In genomic region chr4:119041951-119042560, GRCh38 we compare ENCODE assay signal across 8 cellular contexts.
A peak's percentile ranks its signal among the peaks of the same experiment; 100 is the strongest.
DNase-seq lines count a peak whose midpoint lies in the region; ATAC-seq and TF ChIP-seq lines count a peak whose summit lies in the region.

No MANE protein-coding gene starts in this region.

- no peaks in the 10 kb centered on the region for H3K36me3 Mint-ChIP-seq in naive thymus-derived CD4-positive, alpha-beta T cell

- H3K4me1 ChIP-seq in naive thymus-derived CD4-positive, alpha-beta T cell (ENCODE audit: control insufficient read depth in 2 of 2, insufficient read depth in 2 of 2, low read length in 2 of 2), result no peaks in the 10 kb centered on the region
- H3K4me1 ChIP-seq in testis, result peaks cover 41% of the 10 kb centered on the region

- POLR2A ChIA-PET in naive thymus-derived CD4-positive, alpha-beta T cell (lab: Charles Lee), result interaction anchor here (0.7 kb wide), 1 partner anchor 184 kb away, joined by 3 read pairs; no protein-coding TSS in a partner anchor

- CTCF ChIA-PET in naive thymus-derived CD4-positive, alpha-beta T cell (lab: Charles Lee), result interaction anchor here (0.7 to 3.9 kb wide), 13 partner anchors 12 to 1009 kb away, joined by 3 to 29 read pairs (median 3); partner anchors contain the start of gene USP53

- peaks cover 0 to 12% (median 0%) of the 10 kb centered on the region in 7 donors for H3K4me1 Mint-ChIP-seq in naive thymus-derived CD4-positive, alpha-beta T cell

- H3K27ac Mint-ChIP-seq in naive thymus-derived CD4-positive, alpha-beta T cell, result no peak overlapping the region

- H3K9me3 Mint-ChIP-seq in naive thymus-derived CD4-positive, alpha-beta T cell, result no peaks in the 10 kb centered on the region

- H3K36me3 ChIP-seq in naive thymus-derived CD4-positive, alpha-beta T cell (ENCODE audit: control insufficient read depth in 2 of 3, insufficient read depth in 3 of 3, low read length in 3 of 3), result no peaks in the 10 kb centered on the region
- H3K36me3 ChIP-seq in testis (ENCODE audit: low read depth, missing control alignments), result no peaks in the 10 kb centered on the region

- H3K4me3 Mint-ChIP-seq in naive thymus-derived CD4-positive, alpha-beta T cell, result peak overlapping the region in 1 of 10 donors; percentile 25

- no peaks in the 10 kb centered on the region for H3K9me3 ChIP-seq in naive thymus-derived CD4-positive, alpha-beta T cell (ENCODE audit: control insufficient read depth in 2 of 3, low read length in 3 of 3)
- H3K9me3 ChIP-seq in testis, result no peaks in the 10 kb centered on the region

- H3K27ac ChIP-seq in naive thymus-derived CD4-positive, alpha-beta T cell (ENCODE audit: low read depth, low read length), result no peak overlapping the region
- peak overlapping the region in 1 of 2 donors; percentile 38 for H3K27ac ChIP-seq in testis

- H3K27me3 ChIP-seq in naive thymus-derived CD4-positive, alpha-beta T cell (ENCODE audit: control insufficient read depth in 2 of 2, insufficient read depth in 2 of 2, low read length in 2 of 2), result no peaks in the 10 kb centered on the region
- H3K27me3 ChIP-seq in testis, result no peaks in the 10 kb centered on the region

- DNase-seq in Caki2 (ENCODE audit: low read depth) (peak; percentile 33), NCI-H526 (lab: John Stamatoyannopoulos, UW) (peak; percentile 69 to 84), epithelial cell of proximal tubule (ENCODE audit: low read depth) (peak; percentile 37), testis (peak; percentile 69)
- peak; percentile 37 for DNase-seq in activated CD4-positive, alpha-beta T cell treated with anti-CD3 and anti-CD28 coated beads, Interleukin-2, amount 50 U/mL, for 1 hour
- peak in 7 of 9 donors; percentile 30 to 72 (median 61) for DNase-seq in naive thymus-derived CD4-positive, alpha-beta T cell

- in situ Hi-C loops in Caki2 (cut with HindIII; ENCODE audit: low pct_unique_long_range_greater_than_20kb, low sequenced_read_pairs), result no loop called here

- TF ChIP-seq POLR2A in testis (IDR thresholded peaks at IDR 0.05), result no peak

- H3K4me3 ChIP-seq in epithelial cell of proximal tubule (ENCODE audit: low read depth, low read length), result no peak overlapping the region
- no peak overlapping the region for H3K4me3 ChIP-seq in naive thymus-derived CD4-positive, alpha-beta T cell (ENCODE audit: low read length)
- no peak overlapping the region for H3K4me3 ChIP-seq in testis

- H3K27me3 Mint-ChIP-seq in naive thymus-derived CD4-positive, alpha-beta T cell, result peaks cover 0 to 3% (median 0%) of the 10 kb centered on the region in 5 donors

- TF ChIP-seq CTCF in epithelial cell of proximal tubule (conservative IDR thresholded peaks at IDR 0.05; ENCODE audit: low read depth, low read length) (peak; percentile 75), testis (IDR thresholded peaks at IDR 0.05) (peak; percentile 52 to 67 (median 55))

- peak; percentile 91 for ATAC-seq in GM19397 (IDR thresholded peaks at IDR 0.05; ENCODE audit: unreplicated experiment)
- ATAC-seq in HG03439 (IDR thresholded peaks at IDR 0.05; ENCODE audit: unreplicated experiment), result peak; percentile 92
- ATAC-seq in naive thymus-derived CD4-positive, alpha-beta T cell, result peak; percentile 94

- WGBS in testis, 2 donors, result 5 to 6% methylated on average over 6 of the region's 6 CpGs

- intact Hi-C loops in naive thymus-derived CD4-positive, alpha-beta T cell (cut with micrococcal nuclease), result loop anchor here (1.0 to 10.0 kb wide), 18 partner anchors 60 to 1013 kb away; partner anchors contain the start of genes PDE5A (in 2 of the 2) and USP53 (in 2 of the 2)
- intact Hi-C loops in testis (cut with DNase I; ENCODE audit: low total_unique reads), result no loop called here
